Comparison of ENCODE assay signal across 19 cellular contexts in genomic region chr1:170288155-170288554, GRCh38.
A peak's percentile ranks its signal among the peaks of the same experiment; 100 is the strongest.
DNase-seq lines count a peak whose midpoint lies in the region; ATAC-seq and TF ChIP-seq lines count a peak whose summit lies in the region.
"Had no signal": no experiment of that assay in that cellular context is flagged by ENCODE, and none has a peak within 500 bp of the region (broad histone marks: within the 10 kb centered on the region; RNA-seq: fewer than 3 reads in every experiment).

No MANE protein-coding gene starts in this region.

- intact Hi-C loops in OCI-LY7 (cut with micrococcal nuclease; ENCODE audit: unreplicated experiment) (no loop called here), tibial artery (cut with DNase I; ENCODE audit: low total_unique reads) (no loop called here)

- no peaks in the 10 kb centered on the region for H3K4me1 ChIP-seq in GM23338 (ENCODE audit: insufficient read depth)
- H3K4me1 ChIP-seq in OCI-LY7 (ENCODE audit: insufficient read depth, low read length, poor library complexity, severe bottlenecking) = no peaks in the 10 kb centered on the region
- H3K4me1 ChIP-seq in tibial artery = peaks cover 0 to 15% (median 5%) of the 10 kb centered on the region in 4 donors
- H3K4me1 ChIP-seq: BLaER1, Caco-2 had no signal

- BruUV-seq in OCI-LY7 (replicated peaks; lab: Mats Ljungman, UMichigan) = no TSS peak

- H3K36me3 ChIP-seq in GM23338 (ENCODE audit: insufficient read depth) = no peaks in the 10 kb centered on the region
- H3K36me3 ChIP-seq in OCI-LY7 (ENCODE audit: insufficient read depth, low read length) = no peaks in the 10 kb centered on the region
- H3K36me3 ChIP-seq in tibial artery = no peaks in the 10 kb centered on the region
- H3K36me3 ChIP-seq: BLaER1 had no signal

- no peak overlapping the region for H3K27ac Mint-ChIP-seq in GM23338
- H3K27ac Mint-ChIP-seq: B cell; CD4-positive, CD25-positive, alpha-beta regulatory T cell; CD8-positive, alpha-beta T cell had no signal

- H3K4me3 ChIP-seq in GM23338 (no peak overlapping the region), OCI-LY7 (ENCODE audit: low read depth, low read length, poor library complexity, severe bottlenecking) (no peak overlapping the region), tibial artery (no peak overlapping the region)
- H3K4me3 ChIP-seq: BLaER1, GM12878 had no signal

- H3K79me2 ChIP-seq in GM23338 (replicated peaks; ENCODE audit: insufficient read depth) = no peaks in the 10 kb centered on the region
- H3K79me2 ChIP-seq in OCI-LY7 (ENCODE audit: insufficient read depth, low read depth, low read length) = no peaks in the 10 kb centered on the region

- H3K4me3 Mint-ChIP-seq in GM23338 = no peak overlapping the region
- H3K4me3 Mint-ChIP-seq: B cell; CD4-positive, CD25-positive, alpha-beta regulatory T cell; CD8-positive, alpha-beta T cell had no signal

- H3K9me2 ChIP-seq in GM23338 (ENCODE audit: insufficient read depth) (no peaks in the 10 kb centered on the region), OCI-LY7 (ENCODE audit: insufficient read depth, low read length) (no peaks in the 10 kb centered on the region)

- TF ChIP-seq CTCF in GM23338 (conservative IDR thresholded peaks at IDR 0.05; ENCODE audit: low read depth in 2 of 2) (peak; percentile 28 to 42), OCI-LY7 (conservative IDR thresholded peaks at IDR 0.05; ENCODE audit: low read length) (no peak), tibial artery (IDR thresholded peaks at IDR 0.05) (no peak)

- H3K9me3 Mint-ChIP-seq in GM23338 = no peaks in the 10 kb centered on the region
- H3K9me3 Mint-ChIP-seq: CD8-positive, alpha-beta T cell had no signal

- CTCF ChIA-PET in OCI-LY7 (lab: Charles Lee; ENCODE audit: unreplicated experiment) = no interaction called here

- in situ Hi-C loops in G401 (cut with HindIII; ENCODE audit: low sequenced_read_pairs) = no loop called here

- H4K20me1 ChIP-seq in GM23338 (replicated peaks; ENCODE audit: insufficient read depth) (no peaks in the 10 kb centered on the region), OCI-LY7 (ENCODE audit: insufficient read depth, low read length) (no peaks in the 10 kb centered on the region)
- H4K20me1 ChIP-seq: BLaER1 had no signal

- no peaks in the 10 kb centered on the region for H3K9me3 ChIP-seq in OCI-LY7 (ENCODE audit: low read length)
- H3K9me3 ChIP-seq in tibial artery = no peaks in the 10 kb centered on the region
- H3K9me3 ChIP-seq: BLaER1, Caco-2 had no signal

- H3K27me3 ChIP-seq in GM23338 (ENCODE audit: insufficient read depth) (no peaks in the 10 kb centered on the region), tibial artery (no peaks in the 10 kb centered on the region)
- H3K27me3 ChIP-seq: BLaER1 had no signal

- peak; percentile 71 for ATAC-seq in GM23338
- ATAC-seq: CD8-positive, alpha-beta T cell; GM12878; HCT116 had no signal

- peak; percentile 56 for DNase-seq in GM23338 (ENCODE audit: low spot score)
- DNase-seq in OCI-LY7 (ENCODE audit: low spot score) = peak; percentile 1
- peak; percentile 8 for DNase-seq in iPS-NIHi11 (ENCODE audit: low spot score)
- no peak for DNase-seq in G401 (ENCODE audit: low spot score)
- DNase-seq in SKM-1 treated with dmso at 0.1 percent for 144 hours (lab: John Stamatoyannopoulos, UW; ENCODE audit: unreplicated experiment) = no peak
- no peak for DNase-seq in tibial artery
- DNase-seq: Caco-2; CD4-positive, CD25-positive, alpha-beta regulatory T cell; CD8-positive, alpha-beta T cell; DMS153; DND-41; GDM1; GOT3 had no signal

- peaks cover 3% of the 10 kb centered on the region; the same call in 1 of the 3 replicates for H3K4me1 Mint-ChIP-seq in GM23338
- H3K4me1 Mint-ChIP-seq: B cell; CD4-positive, CD25-positive, alpha-beta regulatory T cell had no signal

- no peaks in the 10 kb centered on the region for H3F3A ChIP-seq in GM23338 (replicated peaks; ENCODE audit: low read depth)

- H3K27ac ChIP-seq in GM23338 (ENCODE audit: low read depth) (no peak overlapping the region), OCI-LY7 (ENCODE audit: low read depth, low read length, poor library complexity, severe bottlenecking) (no peak overlapping the region), tibial artery (no peak overlapping the region)
- H3K27ac ChIP-seq: 22Rv1, BLaER1, C4-2B had no signal

- no peaks in the 10 kb centered on the region for H3K27me3 Mint-ChIP-seq in GM23338 (ENCODE audit: insufficient read depth, low read depth, poor library complexity)

- H3K4me2 ChIP-seq in GM23338 = no peak overlapping the region
- no peak overlapping the region for H3K4me2 ChIP-seq in OCI-LY7 (ENCODE audit: low read length)
- H3K4me2 ChIP-seq: BLaER1 had no signal

- H2AFZ ChIP-seq in GM23338 = 0 out of 2 replicates have a peak overlapping the region, but pooled peaks have one; percentile 8
- no peak overlapping the region for H2AFZ ChIP-seq in OCI-LY7 (ENCODE audit: low read length)

- H3K36me3 Mint-ChIP-seq in GM23338 (ENCODE audit: low read depth) = no peaks in the 10 kb centered on the region
- H3K36me3 Mint-ChIP-seq: CD4-positive, CD25-positive, alpha-beta regulatory T cell; CD8-positive, alpha-beta T cell had no signal

- POLR2A ChIA-PET in OCI-LY7 (lab: Charles Lee) = no interaction called here

TF ChIP-seq in GM23338, 12 proteins besides CTCF, POLR2A, EP300 and RAD21:
- TF ChIP-seq REST (IDR thresholded peaks at IDR 0.05; ENCODE audit: unreplicated experiment) (no peak), JUNB (IDR thresholded peaks at IDR 0.05; ENCODE audit: unreplicated experiment) (no peak), NANOG (IDR thresholded peaks at IDR 0.05; ENCODE audit: borderline replicate concordance) (no peak), EZH2 (IDR thresholded peaks at IDR 0.05; ENCODE audit: low read depth, unreplicated experiment) (no peak)

Comparison
In these comparisons a context has a peak if more than half of its experiments do, and no peak if none do; other contexts are left out.
1. DNase-seq: peak in GM23338 (single experiment), OCI-LY7 (single experiment) and iPS-NIHi11 (single experiment); none in G401 (single experiment), SKM-1 treated with dmso at 0.1 percent for 144 hours (single experiment) and tibial artery (0 of 2).
2. CTCF ChIP-seq: peak in GM23338 (2 of 2); none in OCI-LY7 (single experiment) and tibial artery (0 of 2).